In the genomic region with DNA sequence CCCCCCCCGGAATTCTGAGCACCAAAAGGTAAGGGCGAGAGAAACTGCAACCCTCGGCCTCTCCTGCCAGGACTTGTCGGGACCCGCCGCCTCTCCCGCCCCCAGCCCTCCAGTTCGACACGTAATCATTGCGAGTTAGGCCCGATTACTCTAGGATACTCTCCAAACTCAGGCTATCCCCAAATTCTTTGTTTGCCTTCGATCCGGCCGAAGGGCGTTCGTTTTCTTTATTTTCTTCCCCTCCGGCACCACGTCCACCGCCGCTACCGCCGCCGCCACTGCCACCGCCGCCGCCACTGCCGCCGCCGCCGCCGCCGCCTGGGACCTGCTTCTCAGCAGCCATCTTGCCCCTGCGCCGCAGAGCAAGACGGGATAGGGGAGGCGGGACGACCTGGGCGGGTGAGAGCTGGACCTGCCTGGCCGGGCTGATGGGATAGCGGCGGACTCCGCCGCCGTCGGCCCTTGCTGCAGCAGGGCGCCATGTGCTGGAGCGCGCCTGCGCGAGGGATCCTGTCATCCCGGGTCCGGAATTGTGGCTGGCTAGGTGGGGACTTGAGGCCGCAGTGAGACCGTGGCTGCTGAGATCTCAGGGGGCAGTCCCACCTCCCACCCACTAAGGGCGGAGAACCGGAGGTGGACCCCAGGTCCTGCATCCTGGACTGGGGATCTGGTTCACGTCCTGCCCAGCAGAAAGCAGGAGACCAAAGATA, we compare ENCODE assay signal across 8 cellular contexts. TPM values are rescaled to one million over a fixed set of nuclear protein-coding genes. Genes with fewer than 3 reads are reported as not detected.
DNase-seq lines count a peak whose midpoint lies in the region; ATAC-seq and TF ChIP-seq lines count a peak whose summit lies in the region.

A gene (minus strand): TSS at position 369 of the 710 bp plus-strand sequence. CDS start 26 bp downstream, at position 343.

- H3K27ac Mint-ChIP-seq in activated T-helper 2 cell treated with anti-CD3 and anti-CD28 coated beads, Interferon-gamma antibody, Interleukin-2, Interleukin-4, amounts not matched to agents 10 μg/mL and 5 μg/mL and 100 μg/mL, durations not matched to agents 14 hours and 24 hours and 36 hours, result peak within 1 kb of the TSS; percentile 100
- peak within 1 kb of the TSS; percentile 92 to 95 for H3K27ac Mint-ChIP-seq in natural killer cell

- peak within 1 kb of the TSS; percentile 47 for H3K27ac ChIP-seq in RWPE2 (ENCODE audit: poor library complexity, severe bottlenecking)

- H3K36me3 ChIP-seq in RWPE2 (ENCODE audit: low read depth), result peaks cover 30% of the 10 kb centered on the region

- peaks cover 39% of the 10 kb centered on the region for H3K27me3 ChIP-seq in RWPE2 (ENCODE audit: insufficient read depth, poor library complexity, severe bottlenecking)

- H3K27me3 Mint-ChIP-seq in activated T-helper 2 cell treated with anti-CD3 and anti-CD28 coated beads, Interferon-gamma antibody, Interleukin-2, Interleukin-4, amounts not matched to agents 10 μg/mL and 5 μg/mL and 100 μg/mL, durations not matched to agents 14 hours and 24 hours and 36 hours (ENCODE audit: low read depth), result peaks cover 34% of the 10 kb centered on the region
- H3K27me3 Mint-ChIP-seq in natural killer cell (ENCODE audit: low read depth in 2 of 2), result peaks cover 26 to 29% of the 10 kb centered on the region in 2 donors

- H3K9me3 ChIP-seq in RWPE2 (ENCODE audit: severe bottlenecking), result no peaks in the 10 kb centered on the region

- H3K4me3 ChIP-seq in RWPE2 (ENCODE audit: severe bottlenecking) (peak within 1 kb of the TSS; percentile 71), fibroblast of mammary gland (ENCODE audit: control insufficient read depth, low read depth, low read length) (peak within 1 kb of the TSS; percentile 93)

- no peaks in the 10 kb centered on the region for H3K9me3 Mint-ChIP-seq in activated T-helper 2 cell treated with anti-CD3 and anti-CD28 coated beads, Interferon-gamma antibody, Interleukin-2, Interleukin-4, amounts not matched to agents 10 μg/mL and 5 μg/mL and 100 μg/mL, durations not matched to agents 14 hours and 24 hours and 36 hours
- no peaks in the 10 kb centered on the region for H3K9me3 Mint-ChIP-seq in natural killer cell

- peaks cover 26% of the 10 kb centered on the region for H3K4me1 Mint-ChIP-seq in activated T-helper 2 cell treated with anti-CD3 and anti-CD28 coated beads, Interferon-gamma antibody, Interleukin-2, Interleukin-4, amounts not matched to agents 10 μg/mL and 5 μg/mL and 100 μg/mL, durations not matched to agents 14 hours and 24 hours and 36 hours (ENCODE audit: low read depth)
- H3K4me1 Mint-ChIP-seq in natural killer cell, result peaks cover 17 to 34% of the 10 kb centered on the region in 2 donors

- TF ChIP-seq CTCF in RWPE2 (IDR thresholded peaks at IDR 0.05; ENCODE audit: poor library complexity, severe bottlenecking), result no peak
- TF ChIP-seq CTCF in fibroblast of mammary gland (conservative IDR thresholded peaks at IDR 0.05; ENCODE audit: control insufficient read depth, insufficient read depth, low read depth, low read length), result no peak
- no peak for TF ChIP-seq CTCF in natural killer cell (IDR thresholded peaks at IDR 0.05)

- intact Hi-C loops in activated T-helper 2 cell treated with anti-CD3 and anti-CD28 coated beads, Interferon-gamma antibody, Interleukin-2, Interleukin-4, amounts not matched to agents 10 μg/mL and 5 μg/mL and 100 μg/mL, durations not matched to agents 14 hours and 24 hours and 36 hours (cut with micrococcal nuclease), result loop anchor here (2.0 to 10.0 kb wide), 3 partner anchors 30 to 315 kb away; a partner anchor contains a TSS
- intact Hi-C loops in natural killer cell (cut with micrococcal nuclease), result no loop called here

- H3K36me3 Mint-ChIP-seq in activated T-helper 2 cell treated with anti-CD3 and anti-CD28 coated beads, Interferon-gamma antibody, Interleukin-2, Interleukin-4, amounts not matched to agents 10 μg/mL and 5 μg/mL and 100 μg/mL, durations not matched to agents 14 hours and 24 hours and 36 hours (ENCODE audit: low read depth), result peaks cover 38% of the 10 kb centered on the region
- H3K36me3 Mint-ChIP-seq in natural killer cell, result no peaks in the 10 kb centered on the region

- peak; percentile 89 for DNase-seq in DMS53 treated with DMSO at 0.1 percent for 48 hours (lab: John Stamatoyannopoulos, UW; ENCODE audit: unreplicated experiment)
- peak; percentile 87 for DNase-seq in LHCN-M2 (ENCODE audit: low read depth)
- DNase-seq in RWPE2 (ENCODE audit: low spot score), result peak; percentile 96
- DNase-seq in activated T-helper 2 cell treated with anti-CD3 and anti-CD28 coated beads, Interferon-gamma antibody, Interleukin-2, Interleukin-4, amounts not matched to agents 10 μg/mL and 5 μg/mL and 100 μg/mL, durations not matched to agents 14 hours and 24 hours and 36 hours (ENCODE audit: low spot score), result peak; percentile 82
- DNase-seq in fibroblast of mammary gland (ENCODE audit: low read depth), result peak; percentile 87
- peak; percentile 75 for DNase-seq in natural killer cell
- peak; percentile 59 to 80 (median 68) for DNase-seq in stimulated activated naive CD4-positive, alpha-beta T cell (lab: John Stamatoyannopoulos, UW)

- ATAC-seq in GM21786 (IDR thresholded peaks at IDR 0.05; ENCODE audit: unreplicated experiment) (peak; percentile 92), RWPE2 (ENCODE audit: low read depth) (peak; percentile 97), natural killer cell (peak; percentile 90 to 94 (median 93))

- no peaks in the 10 kb centered on the region for H3K4me1 ChIP-seq in RWPE2 (ENCODE audit: insufficient read depth, poor library complexity, severe bottlenecking)

- H3K4me3 Mint-ChIP-seq in activated T-helper 2 cell treated with anti-CD3 and anti-CD28 coated beads, Interferon-gamma antibody, Interleukin-2, Interleukin-4, amounts not matched to agents 10 μg/mL and 5 μg/mL and 100 μg/mL, durations not matched to agents 14 hours and 24 hours and 36 hours (ENCODE audit: low read depth), result peak within 1 kb of the TSS; percentile 99
- peak within 1 kb of the TSS; percentile 96 for H3K4me3 Mint-ChIP-seq in natural killer cell

RNA-seq across cellular contexts. Expression of the gene that starts here (rescaled TPM):
- total RNA-seq in LHCN-M2 (2014; rRNA removed), result 27.3 and 29.3 TPM in 2 replicates
- 58.1 TPM for polyA plus RNA-seq in LHCN-M2 (2012)
- total RNA-seq in activated T-helper 2 cell treated with anti-CD3 and anti-CD28 coated beads, Interferon-gamma antibody, Interleukin-2, Interleukin-4, amounts not matched to agents 10 μg/mL and 5 μg/mL and 100 μg/mL, durations not matched to agents 14 hours and 24 hours and 36 hours, result 188 and 194 TPM in 2 replicates
- total RNA-seq in natural killer cell, result 10 to 100 TPM; 57.8 to 74.4 (median 70.7) TPM

Comparison
In these comparisons a context has a peak if more than half of its experiments do, and no peak if none do; other contexts are left out.
1. Peak in every context shown above with its lines: DNase-seq, ATAC-seq, H3K4me3 ChIP-seq and H3K27ac ChIP-seq.